ENCODE assay signal across 10 cellular contexts in the genomic region with DNA sequence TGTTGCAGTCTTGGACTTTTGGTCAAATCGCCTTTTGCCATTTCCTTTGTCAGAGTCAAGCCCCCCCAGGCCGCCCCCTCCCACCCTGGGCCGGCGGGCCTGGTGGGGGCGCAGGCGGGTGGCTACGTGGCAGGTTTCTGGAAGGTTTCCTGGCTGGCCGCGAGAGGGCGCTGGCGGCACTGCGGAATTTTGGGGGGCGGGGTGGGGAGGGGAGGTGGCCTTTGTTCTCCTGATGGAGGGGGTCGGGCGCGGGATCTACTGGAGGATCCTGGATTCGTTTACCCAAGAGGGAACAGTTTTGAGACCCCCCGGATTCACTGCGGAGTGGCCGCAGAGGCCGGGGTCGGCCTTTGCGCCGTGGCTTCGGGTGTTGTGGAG. TPM values are rescaled to one million over a fixed set of nuclear protein-coding genes. Genes with fewer than 3 reads are reported as not detected.
DNase-seq lines count a peak whose midpoint lies in the region; ATAC-seq and TF ChIP-seq lines count a peak whose summit lies in the region.
"Had no signal": no experiment of that assay in that cellular context is flagged by ENCODE, and none has a peak within 500 bp of the region (broad histone marks: within the 10 kb centered on the region; RNA-seq: fewer than 3 reads in every experiment).

No MANE protein-coding gene starts in this region.

- TF ChIP-seq CTCF in GM12874 (IDR thresholded peaks at IDR 0.05; ENCODE audit: insufficient read depth, low read depth, low read length) (0 out of 2 replicates have a peak, but pooled peaks have one; percentile 1), spleen (IDR thresholded peaks at IDR 0.05 in 8 of 11, conservative IDR thresholded peaks at IDR 0.05 in 3 of 11) (peak in 7 of 11 experiments; percentile 10 to 53 (median 45))

- H3K36me3 ChIP-seq in adipocyte (ENCODE audit: control insufficient read depth, insufficient read depth, low read length, severe bottlenecking) (peaks cover 23% of the 10 kb centered on the region), spleen (peaks cover 0 to 10% (median 0%) of the 10 kb centered on the region in 6 donors)

- H3K9ac ChIP-seq in adipocyte (ENCODE audit: low read length), result peak overlapping the region; percentile 88

- H3K9me3 Mint-ChIP-seq in activated T-cell treated with anti-CD3 and anti-CD28 coated beads, Interleukin-2, amount 50 U/mL, for 4 hours, result no peaks in the 10 kb centered on the region

- DNase-seq in adipocyte (ENCODE audit: low read depth), result peak; percentile 74
- DNase-seq in head of caudate nucleus, result peak in 27 of 42 donors; percentile 22 to 65 (median 44)
- no peak for DNase-seq in spleen
- no peak for DNase-seq in GOT3 (lab: John Stamatoyannopoulos, UW)
- no peak for DNase-seq in activated T-cell treated with anti-CD3 and anti-CD28 coated beads, Interleukin-2, amount 50 U/mL, for 4 hours
- no peak for DNase-seq in NCI-H526 treated with DMSO at 0.1 percent for 48 hours (lab: John Stamatoyannopoulos, UW)
- no peak for DNase-seq in NCI-H2227 (lab: John Stamatoyannopoulos, UW; ENCODE audit: unreplicated experiment)
- DNase-seq: NCI-H1694 had no signal

- intact Hi-C loops in head of caudate nucleus (cut with DNase I) (no loop called here), spleen (cut with DNase I; ENCODE audit: low total_unique reads) (no loop called here)

- no peaks in the 10 kb centered on the region for H3K36me3 Mint-ChIP-seq in activated T-cell treated with anti-CD3 and anti-CD28 coated beads, Interleukin-2, amount 50 U/mL, for 4 hours (ENCODE audit: insufficient read depth)

- H3K4me3 Mint-ChIP-seq in activated T-cell treated with anti-CD3 and anti-CD28 coated beads, Interleukin-2, amount 50 U/mL, for 4 hours, result no peak overlapping the region

- H3K4me1 ChIP-seq in adipocyte (ENCODE audit: control insufficient read depth, insufficient read depth, low read length), result no peaks in the 10 kb centered on the region
- H3K4me1 ChIP-seq in spleen, result peaks cover 0 to 25% (median 10%) of the 10 kb centered on the region in 6 donors

- H3K4me3 ChIP-seq in adipocyte (ENCODE audit: low read length) (peak overlapping the region; percentile 80), spleen (peak overlapping the region in 7 of 8 donors; percentile 10 to 64 (median 30))

- H3K27me3 Mint-ChIP-seq in activated T-cell treated with anti-CD3 and anti-CD28 coated beads, Interleukin-2, amount 50 U/mL, for 4 hours (ENCODE audit: low read depth), result peaks cover 63% of the 10 kb centered on the region

- H3K27me3 ChIP-seq in adipocyte (replicated peaks; ENCODE audit: control insufficient read depth, insufficient read depth, low read length), result no peaks in the 10 kb centered on the region
- peaks cover 0 to 59% (median 7%) of the 10 kb centered on the region in 7 donors for H3K27me3 ChIP-seq in spleen (replicated peaks in 1 of 7)

- peaks cover 2% of the 10 kb centered on the region for H3K4me1 Mint-ChIP-seq in activated T-cell treated with anti-CD3 and anti-CD28 coated beads, Interleukin-2, amount 50 U/mL, for 4 hours (ENCODE audit: low read depth)

- WGBS in spleen, 5 donors, result 40 to 69% (median 59%) methylated on average over 22 to 25 of the region's 25 CpGs

- TF ChIP-seq POLR2A in spleen (IDR thresholded peaks at IDR 0.05), result no peak

- H3K27ac ChIP-seq in spleen, result peak overlapping the region in 4 of 8 donors; percentile 46 to 60 (median 50)

- no peaks in the 10 kb centered on the region for H3K9me3 ChIP-seq in adipocyte (ENCODE audit: control insufficient read depth, low read length)
- peaks cover 0 to 21% (median 3%) of the 10 kb centered on the region in 8 donors for H3K9me3 ChIP-seq in spleen

- no peak for ATAC-seq in activated T-cell treated with anti-CD3 and anti-CD28 coated beads, Interleukin-2, amount 50 U/mL, for 4 hours

RNA-seq across cellular contexts. Expression of gene MEG3, which starts 1.2 kb away (rescaled TPM):
- 100 to 1,000 TPM in 5 of 7 donors, 10 to 100 TPM in 2; 86.5 to 282 (median 174) TPM for total RNA-seq in spleen
- 100 to 1,000 TPM in 2 of 3 donors, 10 to 100 TPM in 1; 86.6 to 763 (median 435) TPM for polyA plus RNA-seq in spleen
- total RNA-seq in activated T-cell treated with anti-CD3 and anti-CD28 coated beads, Interleukin-2, amount 50 U/mL, for 4 hours, result 1 to 10 TPM in 2 of 3 donors, under 1 TPM in 1; 0.91 to 1.3 (median 1.1) TPM
- total RNA-seq: activated CD8-positive, alpha-beta memory T cell treated with anti-CD3 and anti-CD28 coated beads for 36 hours had no signal

Comparison
In these comparisons a context has a peak if more than half of its experiments do, and no peak if none do; other contexts are left out.
1. DNase-seq: peak in adipocyte (single experiment) and head of caudate nucleus (27 of 42); none in spleen (single experiment), GOT3 (single experiment), activated T-cell treated with anti-CD3 and anti-CD28 coated beads, Interleukin-2, amount 50 U/mL, for 4 hours (single experiment), NCI-H526 treated with DMSO at 0.1 percent for 48 hours (single experiment) and NCI-H2227 (single experiment).
2. RNA of gene MEG3, which starts 1.2 kb away (total RNA-seq): 86.5 to 282 TPM in spleen; 0.91 to 1.3 TPM in activated T-cell treated with anti-CD3 and anti-CD28 coated beads, Interleukin-2, amount 50 U/mL, for 4 hours; every median in the first group is over 10 times any median in the second.